ENCODE assay signal across 8 cellular contexts in the genomic region with DNA sequence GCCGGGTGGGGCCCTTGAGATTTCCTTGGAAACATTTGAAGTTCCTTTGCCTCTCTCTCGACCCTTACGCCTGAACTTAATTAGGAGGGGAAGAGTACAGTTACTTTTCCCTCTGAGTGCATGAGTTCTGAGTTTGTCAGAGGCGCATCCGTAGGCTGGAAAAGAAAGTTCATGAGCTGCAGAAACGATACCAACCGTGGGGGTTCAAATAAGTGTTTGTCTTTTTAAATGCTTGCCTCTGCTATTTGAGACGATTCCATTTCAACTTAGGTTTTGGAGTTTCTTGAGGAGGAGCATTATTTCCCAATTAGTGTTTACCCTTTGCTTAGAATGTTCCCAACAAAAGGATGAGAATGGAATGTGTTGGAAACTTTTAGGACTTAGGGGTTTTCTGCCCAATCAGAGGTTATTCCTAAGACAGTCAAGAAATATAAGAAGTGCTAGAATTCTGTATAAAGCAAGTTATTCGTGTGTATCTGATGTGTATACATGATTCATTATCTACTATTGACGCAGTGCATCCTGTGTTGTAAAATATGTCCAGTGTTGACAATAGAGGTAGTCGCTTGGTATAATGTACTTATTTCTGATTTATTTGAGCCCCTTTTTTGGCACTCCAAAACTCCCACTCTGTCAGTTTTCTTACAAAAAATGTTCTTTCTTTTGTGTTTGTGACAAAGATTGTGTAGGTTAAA. TPM values are rescaled to one million over a fixed set of nuclear protein-coding genes. Genes with fewer than 3 reads are reported as not detected.
DNase-seq lines count a peak whose midpoint lies in the region; ATAC-seq, FAIRE-seq and TF ChIP-seq lines count a peak whose summit lies in the region.

No MANE protein-coding gene starts in this region.

- TF ChIP-seq CTCF in A549 (IDR thresholded peaks at IDR 0.05): no peak
- no peak for TF ChIP-seq CTCF in ascending aorta (IDR thresholded peaks at IDR 0.05)
- TF ChIP-seq CTCF in right lobe of liver (IDR thresholded peaks at IDR 0.05): no peak
- TF ChIP-seq CTCF in transverse colon (IDR thresholded peaks at IDR 0.05): no peak

- CTCF ChIA-PET in A549 (lab: Yijun Ruan, JAX): interaction anchor here (0.9 to 2.0 kb wide), 4 partner anchors 8 to 166 kb away, joined by 3 to 12 read pairs (median 4); partner anchors contain the start of gene IDH1

- FAIRE-seq in A549 (lab: Jason Lieb, UNC): no peak

- H3K4me1 ChIP-seq in A549: peaks cover 20% of the 10 kb centered on the region
- H3K4me1 ChIP-seq in ascending aorta: peaks cover 0 to 21% of the 10 kb centered on the region in 2 donors
- H3K4me1 ChIP-seq in right lobe of liver: peaks cover 0 to 15% (median 5%) of the 10 kb centered on the region in 4 donors
- peaks cover 11 to 36% (median 17%) of the 10 kb centered on the region in 4 donors for H3K4me1 ChIP-seq in transverse colon

- in situ Hi-C loops in transverse colon (cut with MboI; ENCODE audit: low pct_ligation_motif_present in 1 of 4, low pct_unique_long_range_greater_than_20kb in 1 of 4, low sequenced_read_pairs in 3 of 4): loop anchor here in 1 of 4 donors (25.0 kb wide), 3 partner anchors 654 to 1504 kb away; partner anchors contain the start of genes CREB1, FASTKD2 and MDH1B

- POLR2A ChIA-PET in A549 (lab: Yijun Ruan, JAX): interaction anchor here (1.0 to 2.9 kb wide), 2 partner anchors 8 to 12 kb away, joined by 4 to 50 read pairs; partner anchors contain the start of gene IDH1

- TF ChIP-seq RAD21 in A549 (conservative IDR thresholded peaks at IDR 0.05 in 1 of 2, IDR thresholded peaks at IDR 0.05 in 1 of 2): no peak

- no peak for DNase-seq in A549 (ENCODE audit: low read depth in 1 of 2, low spot score in 1 of 2)
- no peak for DNase-seq in ascending aorta (ENCODE audit: low spot score in 2 of 2)
- no peak for DNase-seq in right lobe of liver
- DNase-seq in transverse colon: no peak
- DNase-seq in DMS 273 treated with DMSO at 0.1 percent for 48 hours (lab: John Stamatoyannopoulos, UW): no peak
- no peak for DNase-seq in stimulated activated CD4-positive, alpha-beta T cell treated with anti-CD3 and anti-CD28 coated beads, Interleukin-15, amount 100 ng/mL, for 24 hours

- intact Hi-C loops in ascending aorta (cut with DNase I): loop anchor here (1.0 to 10.0 kb wide), 5 partner anchors 51 to 1728 kb away; no protein-coding TSS in a partner anchor
- intact Hi-C loops in right lobe of liver (cut with DNase I): no loop called here
- intact Hi-C loops in transverse colon (cut with DNase I; ENCODE audit: low total_unique reads): loop anchor here (1.0 kb wide), 1 partner anchor 10 kb away; no protein-coding TSS in a partner anchor

- no peak for ATAC-seq in A549
- peak; percentile 13 for ATAC-seq in GM18907 (IDR thresholded peaks at IDR 0.05; ENCODE audit: unreplicated experiment)
- peak; percentile 4 for ATAC-seq in HG03342 (IDR thresholded peaks at IDR 0.05; ENCODE audit: unreplicated experiment)
- no peak for ATAC-seq in right lobe of liver

- H3K9me3 ChIP-seq in A549 (peaks cover 7% of the 10 kb centered on the region; the same call in 1 of the 3 replicates), ascending aorta (no peaks in the 10 kb centered on the region), right lobe of liver (no peaks in the 10 kb centered on the region), transverse colon (no peaks in the 10 kb centered on the region)

- no peaks in the 10 kb centered on the region for H3K27me3 ChIP-seq in ascending aorta
- no peaks in the 10 kb centered on the region for H3K27me3 ChIP-seq in right lobe of liver
- no peaks in the 10 kb centered on the region for H3K27me3 ChIP-seq in transverse colon

- TF ChIP-seq POLR2A in A549 (IDR thresholded peaks at IDR 0.05; ENCODE audit: low read length) (no peak), right lobe of liver (IDR thresholded peaks at IDR 0.05) (no peak), transverse colon (IDR thresholded peaks at IDR 0.05) (no peak)

- WGBS in A549 (ENCODE audit: missing lambda C conversion rate): 5% methylated on average over 11 of the region's 11 CpGs
- 1% methylated on average over 11 of the region's 11 CpGs for WGBS in right lobe of liver (ENCODE audit: insufficient coverage, low coverage, low lambda C conversion rate, missing lambda C conversion rate)
- 2 to 3% methylated on average over 6 to 11 of the region's 11 CpGs for WGBS in transverse colon (ENCODE audit: low coverage in 1 of 2), 2 donors

- H3K4me3 ChIP-seq in A549: peak overlapping the region; percentile 97
- peak overlapping the region; percentile 93 to 100 for H3K4me3 ChIP-seq in ascending aorta
- peak overlapping the region; percentile 72 to 100 (median 75) for H3K4me3 ChIP-seq in right lobe of liver
- peak overlapping the region; percentile 80 to 97 (median 92) for H3K4me3 ChIP-seq in transverse colon

- H3K4me2 ChIP-seq in A549: peak overlapping the region; percentile 93

- H3K27ac ChIP-seq in A549 (peak overlapping the region; percentile 95 to 97), ascending aorta (peak overlapping the region; percentile 97 to 98), right lobe of liver (peak overlapping the region; percentile 77 to 97 (median 95)), transverse colon (peak overlapping the region; percentile 94 to 99 (median 98))

- H3K36me3 ChIP-seq in ascending aorta (peaks cover 0 to 7% of the 10 kb centered on the region in 2 donors), right lobe of liver (peaks cover 0 to 7% (median under 1%) of the 10 kb centered on the region in 4 donors), transverse colon (peaks cover 0 to 8% (median 0%) of the 10 kb centered on the region in 4 donors)

- TF ChIP-seq EP300 in A549 (IDR thresholded peaks at IDR 0.05) (no peak), transverse colon (IDR thresholded peaks at IDR 0.05; ENCODE audit: low read depth) (no peak)

TF ChIP-seq in A549, 52 proteins besides CTCF, POLR2A, EP300 and RAD21:
- TF ChIP-seq NFE2L2 (conservative IDR thresholded peaks at IDR 0.05; ENCODE audit: low read length) (no peak), KDM5A (IDR thresholded peaks at IDR 0.05) (0 out of 2 replicates have a peak, but pooled peaks have one; percentile 1), ZC3H11A (IDR thresholded peaks at IDR 0.05) (no peak), FOSB (CRISPR knock-in tag; IDR thresholded peaks at IDR 0.05) (no peak)

RNA-seq across cellular contexts. Expression of gene PIKFYVE, which starts 0.7 kb away (rescaled TPM):
- polyA plus RNA-seq in A549 (2011; rRNA removed): 19.3 and 22.0 TPM in 2 replicates
- 4.2 and 5.1 TPM in 2 replicates for polyA plus RNA-seq in A549 (2012; cell fraction: cytosol; rRNA removed)
- polyA plus RNA-seq in A549 (2012; cell fraction: nucleus; rRNA removed): 4.0 and 6.5 TPM in 2 replicates
- 5.9 to 6.5 TPM (median 6.4 TPM) in 3 replicates for polyA plus RNA-seq in A549 (2017; fragmentation: RNase III; extraction: RNeasy Plus Mini Kit Qiagen cat#74134 plus additional on column Dnase treatment)
- polyA minus RNA-seq in A549 (2011; rRNA and poly(A)+ RNA removed): 30.1 and 31.1 TPM in 2 replicates
- 12.0 TPM for total RNA-seq in ascending aorta
- 10 to 100 TPM; 10.7 to 16.0 (median 13.2) TPM for total RNA-seq in right lobe of liver
- 10 to 100 TPM; 11.9 to 35.6 (median 18.0) TPM for total RNA-seq in transverse colon

RNA-seq across cellular contexts. Expression of gene IDH1, which starts 11.9 kb away (rescaled TPM):
- polyA plus RNA-seq in A549 (2011; rRNA removed): 272 and 346 TPM in 2 replicates
- 70.4 and 70.8 TPM in 2 replicates for polyA plus RNA-seq in A549 (2012; cell fraction: cytosol; rRNA removed)
- 54.0 and 77.2 TPM in 2 replicates for polyA plus RNA-seq in A549 (2012; cell fraction: nucleus; rRNA removed)
- 137 to 180 TPM (median 173 TPM) in 3 replicates for polyA plus RNA-seq in A549 (2017; fragmentation: RNase III; extraction: RNeasy Plus Mini Kit Qiagen cat#74134 plus additional on column Dnase treatment)
- 105 and 120 TPM in 2 replicates for polyA minus RNA-seq in A549 (2011; rRNA and poly(A)+ RNA removed)
- total RNA-seq in ascending aorta: 25.9 TPM
- 100 to 1,000 TPM; 147 to 682 (median 184) TPM for total RNA-seq in right lobe of liver
- total RNA-seq in transverse colon: 100 to 1,000 TPM in 3 of 4 donors, 10 to 100 TPM in 1; 47.9 to 164 (median 136) TPM

Comparison
In these comparisons a context has a peak if more than half of its experiments do, and no peak if none do; other contexts are left out.
1. ATAC-seq: peak in GM18907 (single experiment) and HG03342 (single experiment); none in A549 (0 of 2) and right lobe of liver (0 of 4).
2. intact Hi-C loops: an anchor here in ascending aorta (1.0 to 10.0 kb wide) and transverse colon (1.0 kb wide); none called in right lobe of liver.
3. Peak in every context shown above with its lines, with median percentiles within 50 percentile points of each other: H3K27ac ChIP-seq and H3K4me3 ChIP-seq.